10 cellular contexts compared by ENCODE assay signal in the genomic region with DNA sequence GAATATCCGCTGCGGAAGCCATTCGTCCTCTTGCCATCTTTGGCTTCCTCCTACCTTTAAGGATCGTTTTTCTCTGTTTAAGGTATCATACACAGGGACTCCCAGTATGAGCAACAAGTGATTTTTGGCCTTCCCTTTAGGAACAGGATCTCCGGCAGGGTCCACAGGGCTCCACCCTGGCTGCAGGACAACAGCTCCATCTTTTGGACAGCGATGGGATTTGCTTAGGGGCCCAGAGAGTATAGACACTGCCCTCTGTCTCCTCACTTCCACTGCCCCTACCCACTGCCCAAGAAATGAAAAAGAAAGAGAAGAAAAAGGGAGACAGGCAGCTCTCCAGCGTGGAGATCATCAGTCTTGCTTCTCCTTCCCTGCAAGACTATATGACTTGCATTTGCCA.
DNase-seq lines count a peak whose midpoint lies in the region; ATAC-seq and TF ChIP-seq lines count a peak whose summit lies in the region.
"Had no signal": no experiment of that assay in that cellular context is flagged by ENCODE, and none has a peak within 500 bp of the region (broad histone marks: within the 10 kb centered on the region; RNA-seq: fewer than 3 reads in every experiment).

No MANE protein-coding gene starts in this region.

- CTCF ChIA-PET in activated naive CD4-positive, alpha-beta T cell treated with anti-CD3 and anti-CD28 coated beads for 36 hours (lab: Charles Lee) = interaction anchor here (0.6 to 1.0 kb wide), 4 partner anchors 27 to 457 kb away, joined by 3 read pairs; no protein-coding TSS in a partner anchor

- H3K9me3 ChIP-seq in upper lobe of right lung = no peaks in the 10 kb centered on the region

- peaks cover 23% of the 10 kb centered on the region for H3K4me1 Mint-ChIP-seq in activated naive CD4-positive, alpha-beta T cell treated with anti-CD3 and anti-CD28 coated beads for 36 hours (ENCODE audit: low read depth)

- H3K27ac ChIP-seq in upper lobe of right lung = no peak overlapping the region

- no peak overlapping the region for H3K4me3 ChIP-seq in upper lobe of right lung

- no peak for TF ChIP-seq CTCF in upper lobe of right lung (IDR thresholded peaks at IDR 0.05)

- H3K36me3 Mint-ChIP-seq in activated naive CD4-positive, alpha-beta T cell treated with anti-CD3 and anti-CD28 coated beads for 36 hours (ENCODE audit: low read depth) = no peaks in the 10 kb centered on the region

- no peaks in the 10 kb centered on the region for H3K27me3 Mint-ChIP-seq in activated naive CD4-positive, alpha-beta T cell treated with anti-CD3 and anti-CD28 coated beads for 36 hours (ENCODE audit: low read depth)

- intact Hi-C loops in activated naive CD4-positive, alpha-beta T cell treated with anti-CD3 and anti-CD28 coated beads for 36 hours (cut with micrococcal nuclease) = loop anchor here (1.0 kb wide), 2 partner anchors 187 to 393 kb away; no protein-coding TSS in a partner anchor
- intact Hi-C loops in upper lobe of right lung (cut with DNase I) = no loop called here

- peak; percentile 35 for DNase-seq in activated naive CD4-positive, alpha-beta T cell treated with anti-CD3 and anti-CD28 coated beads for 36 hours
- DNase-seq in activated naive CD4-positive, alpha-beta T cell treated with anti-CD3 and anti-CD28 coated beads, Interleukin-2, amount 50 U/mL, for 16 hours = no peak
- DNase-seq in NAMALWA (ENCODE audit: low spot score) (peak; percentile 25), astrocyte of the hippocampus (ENCODE audit: low read depth, low spot score) (peak; percentile 13), upper lobe of right lung (no peak), kidney tubule cell (ENCODE audit: low spot score) (no peak)
- peak; percentile 42 for DNase-seq in stimulated activated CD8-positive, alpha-beta memory T cell treated with anti-CD3 and anti-CD28 coated beads, Interleukin-4, amount 100 ng/mL, for 48 hours
- DNase-seq: GF-D8, NCI-H1048 had no signal

- no peaks in the 10 kb centered on the region for H3K36me3 ChIP-seq in upper lobe of right lung

- no peak for ATAC-seq in upper lobe of right lung
- ATAC-seq in GM19351 (IDR thresholded peaks at IDR 0.05; ENCODE audit: unreplicated experiment) = no peak

- no peaks in the 10 kb centered on the region for H3K27me3 ChIP-seq in upper lobe of right lung

- no peak overlapping the region for H3K27ac Mint-ChIP-seq in activated naive CD4-positive, alpha-beta T cell treated with anti-CD3 and anti-CD28 coated beads for 36 hours

- H3K4me1 ChIP-seq in upper lobe of right lung = no peaks in the 10 kb centered on the region

- no peak overlapping the region for H3K4me3 Mint-ChIP-seq in activated naive CD4-positive, alpha-beta T cell treated with anti-CD3 and anti-CD28 coated beads for 36 hours

- H3K9me3 Mint-ChIP-seq in activated naive CD4-positive, alpha-beta T cell treated with anti-CD3 and anti-CD28 coated beads for 36 hours = no peaks in the 10 kb centered on the region

Comparison
In these comparisons a context has a peak if more than half of its experiments do, and no peak if none do; other contexts are left out.
1. DNase-seq: peak in activated naive CD4-positive, alpha-beta T cell treated with anti-CD3 and anti-CD28 coated beads for 36 hours (single experiment), NAMALWA (single experiment), astrocyte of the hippocampus (single experiment) and stimulated activated CD8-positive, alpha-beta memory T cell treated with anti-CD3 and anti-CD28 coated beads, Interleukin-4, amount 100 ng/mL, for 48 hours (single experiment); none in activated naive CD4-positive, alpha-beta T cell treated with anti-CD3 and anti-CD28 coated beads, Interleukin-2, amount 50 U/mL, for 16 hours (single experiment), upper lobe of right lung (single experiment) and kidney tubule cell (single experiment).